ENCODE assay signal across 7 cellular contexts in the genomic region with DNA sequence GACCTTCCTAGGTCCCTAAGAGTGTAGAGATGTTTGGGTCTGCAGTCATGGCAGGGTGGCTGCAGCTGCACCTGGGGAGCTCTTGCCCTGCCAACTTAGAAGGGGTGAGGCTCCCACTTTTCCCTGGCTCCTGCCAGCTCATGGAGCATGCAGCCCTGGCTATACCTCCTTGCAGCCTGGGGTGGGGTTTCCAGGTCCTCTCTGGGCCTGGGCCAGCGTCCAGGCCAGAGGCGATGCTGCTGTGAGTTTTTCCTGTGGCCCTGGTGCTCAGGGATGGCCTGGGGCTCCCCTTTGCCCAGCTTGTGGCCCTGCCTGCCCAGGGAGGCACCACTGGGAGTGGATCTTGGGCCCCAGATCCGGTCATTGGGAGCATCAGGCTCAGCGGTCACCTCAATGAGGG.
"Had no signal": no experiment of that assay in that cellular context is flagged by ENCODE, and none has a peak within 500 bp of the region (broad histone marks: within the 10 kb centered on the region; RNA-seq: fewer than 3 reads in every experiment).

No MANE protein-coding gene starts in this region.

- H3K4me3 Mint-ChIP-seq: HFFc6, IgD-negative memory B cell had no signal

- H3K27ac Mint-ChIP-seq: HFFc6, IgD-negative memory B cell had no signal

- H3K4me1 ChIP-seq: HAP-1 had no signal

- DNase-seq: GM23248, GOT3, H7, HFFc6, KBM-7 had no signal

- H3K4me3 ChIP-seq: GM23248, HAP-1 had no signal

- H3K9ac ChIP-seq: GM23248 had no signal

- H3K9me3 Mint-ChIP-seq: HFFc6 had no signal

- H3K36me3 ChIP-seq: HAP-1 had no signal

- H2AFZ ChIP-seq: GM23248 had no signal

- H3K27ac ChIP-seq: GM23248 had no signal

- H3K9me3 ChIP-seq: HAP-1 had no signal
